In the genomic region with DNA sequence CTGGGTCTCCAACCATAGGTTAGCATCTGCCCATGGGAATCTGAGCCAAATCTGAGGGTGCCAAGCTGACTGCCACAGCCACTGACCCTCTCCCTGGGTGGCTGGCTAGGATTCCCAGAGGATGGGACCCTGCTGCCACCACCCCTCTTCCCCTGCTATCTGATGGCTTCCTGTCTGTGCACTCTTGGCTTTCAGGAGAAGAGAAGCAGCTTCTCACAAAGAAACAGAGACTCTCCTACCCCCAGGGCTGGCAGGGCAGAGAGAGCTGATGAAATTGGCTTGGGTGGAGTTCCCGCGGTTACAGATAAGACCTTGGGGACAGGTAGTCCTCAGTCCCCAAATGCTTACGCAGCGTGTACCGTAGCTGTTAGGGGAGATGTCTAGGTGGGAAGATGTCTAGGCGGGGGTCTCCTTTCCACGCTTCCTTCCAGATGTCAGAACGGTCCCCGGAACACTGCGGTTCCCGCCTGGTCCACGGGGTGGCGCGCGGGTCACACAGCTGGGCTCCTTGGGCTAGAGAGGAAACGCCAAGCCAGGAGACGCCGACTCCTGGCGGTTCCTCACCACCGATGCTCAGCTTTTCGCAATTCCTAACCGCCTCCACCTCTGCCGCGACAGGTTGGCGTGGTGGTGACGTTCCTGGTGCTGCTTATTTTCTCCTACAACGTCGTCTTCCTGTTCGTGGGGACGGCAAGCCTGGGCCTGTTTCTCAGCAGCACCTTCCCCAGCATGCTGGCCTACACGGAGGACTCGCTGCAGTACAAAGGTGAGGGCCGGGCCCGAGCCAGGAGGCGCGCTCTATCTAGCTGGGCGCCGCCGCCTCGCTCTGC, we compare ENCODE assay signal across 8 cellular contexts. TPM values are rescaled to one million over a fixed set of nuclear protein-coding genes. Genes with fewer than 3 reads are reported as not detected.
DNase-seq lines count a peak whose midpoint lies in the region; ATAC-seq and TF ChIP-seq lines count a peak whose summit lies in the region.

No MANE protein-coding gene starts in this region.

- H3K4me3 ChIP-seq in AG04449 (ENCODE audit: low read depth, low read length) (peak overlapping the region; percentile 52), cardiac fibroblast (replicated peaks in 1 of 2; ENCODE audit: low read depth in 2 of 2, low read length in 2 of 2) (peak overlapping the region; percentile 30 to 47)

- DNase-seq in AG04449 (ENCODE audit: low read depth, low spot score) (no peak), NCI-H2227 (lab: John Stamatoyannopoulos, UW; ENCODE audit: unreplicated experiment) (peak; percentile 93), activated B cell treated with CpG ODN at 0.5 μM for 24 hours (peak; percentile 89), cardiac fibroblast (ENCODE audit: low read depth in 2 of 2) (peak; percentile 80 to 83), islet precursor cell (peak; percentile 94)
- peak; percentile 83 to 96 (median 85) for DNase-seq in stimulated activated CD4-positive, alpha-beta T cell treated with anti-CD3 and anti-CD28 coated beads, Interleukin-12 subunit alpha, Interleukin-12 subunit beta, amount 100 ng/mL, for 48 hours (ENCODE audit: low read depth in 2 of 3, low spot score in 1 of 3)

- no peaks in the 10 kb centered on the region for H3K27me3 Mint-ChIP-seq in activated B cell treated with CpG ODN at 0.5 μM for 24 hours

- H3K36me3 Mint-ChIP-seq in activated B cell treated with CpG ODN at 0.5 μM for 24 hours (ENCODE audit: low read depth): peaks cover 3% of the 10 kb centered on the region

- peak overlapping the region; percentile 90 for H3K27ac Mint-ChIP-seq in activated B cell treated with CpG ODN at 0.5 μM for 24 hours

- CTCF ChIA-PET in AG04449 (lab: Yijun Ruan, JAX) (interaction anchor here (0.6 to 10.3 kb wide), 53 partner anchors 8 to 386 kb away, joined by 3 to 741 read pairs (median 6); partner anchors contain the start of genes ELK4 and SLC45A3), activated B cell treated with CpG ODN at 0.5 μM for 24 hours (lab: Charles Lee) (interaction anchor here (0.6 to 10.5 kb wide), 23 partner anchors 10 to 386 kb away, joined by 3 to 298 read pairs (median 4); partner anchors contain the start of genes ELK4 and SLC45A3)

- intact Hi-C loops in activated B cell treated with CpG ODN at 0.5 μM for 24 hours (cut with micrococcal nuclease): loop anchor here (1.0 to 5.0 kb wide), 6 partner anchors 41 to 469 kb away; partner anchors contain the start of genes ELK4 and RBBP5

- TF ChIP-seq CTCF in AG04449 (IDR thresholded peaks at IDR 0.05; ENCODE audit: insufficient read depth, low read length, missing control alignments): peak; percentile 100
- TF ChIP-seq CTCF in activated B cell treated with CpG ODN at 0.5 μM for 24 hours (IDR thresholded peaks at IDR 0.05): peak; percentile 87
- TF ChIP-seq CTCF in cardiac fibroblast (IDR thresholded peaks at IDR 0.05; ENCODE audit: low read depth, low read length): peak; percentile 98

- POLR2A ChIA-PET in AG04449 (lab: Yijun Ruan, JAX): interaction anchor here (0.8 to 1.5 kb wide), 2 partner anchors 41 to 66 kb away, joined by 3 to 6 read pairs; partner anchors contain the start of gene ELK4
- POLR2A ChIA-PET in activated B cell treated with CpG ODN at 0.5 μM for 24 hours (lab: Charles Lee): interaction anchor here (0.6 to 7.0 kb wide), 10 partner anchors 37 to 363 kb away, joined by 3 to 119 read pairs (median 4); partner anchors contain the start of genes ELK4 and SLC45A3

- peak overlapping the region; percentile 90 for H3K4me3 Mint-ChIP-seq in activated B cell treated with CpG ODN at 0.5 μM for 24 hours

- H3K9me3 Mint-ChIP-seq in activated B cell treated with CpG ODN at 0.5 μM for 24 hours: no peaks in the 10 kb centered on the region

- peaks cover 48% of the 10 kb centered on the region for H3K4me1 Mint-ChIP-seq in activated B cell treated with CpG ODN at 0.5 μM for 24 hours

- ATAC-seq in GM18868 (IDR thresholded peaks at IDR 0.05; ENCODE audit: unreplicated experiment): peak; percentile 57
- peak; percentile 67 for ATAC-seq in HG03159 (IDR thresholded peaks at IDR 0.05; ENCODE audit: unreplicated experiment)
- peak; percentile 89 for ATAC-seq in activated B cell treated with CpG ODN at 0.5 μM for 24 hours (ENCODE audit: low read depth)

RNA-seq across cellular contexts. Expression of gene ELK4, which starts 40.1 kb away (rescaled TPM):
- 130 and 141 TPM in 2 replicates for total RNA-seq in activated B cell treated with CpG ODN at 0.5 μM for 24 hours
